In genomic region chr3:104460477-104461406, GRCh38 we compare ENCODE assay signal across 7 cellular contexts.
A peak's percentile ranks its signal among the peaks of the same experiment; 100 is the strongest.
DNase-seq lines count a peak whose midpoint lies in the region; ATAC-seq and TF ChIP-seq lines count a peak whose summit lies in the region.

No MANE protein-coding gene starts in this region.

- peak; percentile 72 for ATAC-seq in GM19438 (IDR thresholded peaks at IDR 0.05; ENCODE audit: low read depth, unreplicated experiment)
- ATAC-seq in stimulated activated naive CD8-positive, alpha-beta T cell treated with anti-CD3 and anti-CD28 coated beads, Interleukin-15, Interleukin-2, amounts not matched to agents 100 U/mL and 50 U/mL, for 24 hours, result no peak

- H3K4me3 ChIP-seq in retinal pigment epithelial cell (ENCODE audit: low read length), result no peak overlapping the region

- DNase-seq in LHCN-M2 (ENCODE audit: low read depth) (peak; percentile 48), fibroblast of peridontal ligament (ENCODE audit: extremely low read depth) (peak; percentile 92), retinal pigment epithelial cell (ENCODE audit: low read depth) (peak; percentile 34), NCI-H526 treated with DMSO at 0.1 percent for 48 hours (lab: John Stamatoyannopoulos, UW) (no peak), GM20000 (ENCODE audit: low spot score) (no peak)
- no peak for DNase-seq in stimulated activated naive CD8-positive, alpha-beta T cell treated with anti-CD3 and anti-CD28 coated beads, Interleukin-15, Interleukin-2, amounts not matched to agents 100 U/mL and 50 U/mL, for 24 hours

- TF ChIP-seq CTCF in retinal pigment epithelial cell (conservative IDR thresholded peaks at IDR 0.05; ENCODE audit: low read depth, low read length) (peak; percentile 65), GM20000 (IDR thresholded peaks at IDR 0.05; ENCODE audit: extremely low read depth, missing control alignments) (no peak)

Comparison
In these comparisons a context has a peak if more than half of its experiments do, and no peak if none do; other contexts are left out.
1. DNase-seq: peak in LHCN-M2 (single experiment), fibroblast of peridontal ligament (single experiment) and retinal pigment epithelial cell (single experiment); none in NCI-H526 treated with DMSO at 0.1 percent for 48 hours (single experiment), stimulated activated naive CD8-positive, alpha-beta T cell treated with anti-CD3 and anti-CD28 coated beads, Interleukin-15, Interleukin-2, amounts not matched to agents 100 U/mL and 50 U/mL, for 24 hours (single experiment) and GM20000 (single experiment).